ENCODE assay signal across 8 cellular contexts in genomic region chr12:117685115-117685926, GRCh38.
DNase-seq lines count a peak whose midpoint lies in the region; ATAC-seq and TF ChIP-seq lines count a peak whose summit lies in the region.

No MANE protein-coding gene starts in this region.

- H2BK120ac ChIP-seq in mesendoderm (ENCODE audit: low read depth, low read length): no peak overlapping the region

- no peak overlapping the region for H2AK5ac ChIP-seq in mesendoderm (ENCODE audit: low read length)

- no peak overlapping the region for H4K5ac ChIP-seq in mesendoderm (ENCODE audit: low read length)

- H3K4me1 ChIP-seq in mesendoderm (ENCODE audit: control insufficient read depth, low read depth, low read length): peaks cover 4% of the 10 kb centered on the region

- no peaks in the 10 kb centered on the region for H3K27me3 ChIP-seq in mesendoderm (ENCODE audit: insufficient read depth, low read length, poor library complexity)

- ATAC-seq in T-cell (replicated peaks in 1 of 4): no peak
- ATAC-seq in GM21447 (IDR thresholded peaks at IDR 0.05; ENCODE audit: unreplicated experiment): no peak
- ATAC-seq in HG03354 (IDR thresholded peaks at IDR 0.05; ENCODE audit: poor library complexity, severe bottlenecking, unreplicated experiment): no peak

- no peak overlapping the region for H4K8ac ChIP-seq in mesendoderm (ENCODE audit: low read depth, low read length)

- H3K27ac ChIP-seq in mesendoderm (ENCODE audit: low read depth, low read length): no peak overlapping the region

- no peak overlapping the region for H3K18ac ChIP-seq in mesendoderm (ENCODE audit: low read length)

- POLR2A ChIA-PET in T-cell (lab: Charles Lee): interaction anchor here in 1 of 2 donors (0.6 kb wide), 1 partner anchor 908 kb away, joined by 4 read pairs; no protein-coding TSS in a partner anchor

- H3K4me3 ChIP-seq in LNCaP clone FGC (ENCODE audit: low read depth, low read length) (peak overlapping the region; percentile 16; the same call in 1 of the 2 replicates), astrocyte of the cerebellum (ENCODE audit: low read depth, low read length) (no peak overlapping the region), mesendoderm (ENCODE audit: low read length) (no peak overlapping the region)

- H3K79me2 ChIP-seq in mesendoderm (ENCODE audit: control insufficient read depth, insufficient read depth, low read length): no peaks in the 10 kb centered on the region

- no peak overlapping the region for H3K23ac ChIP-seq in mesendoderm (ENCODE audit: low read length)

- DNase-seq in AG09319 (ENCODE audit: extremely low read depth, low read depth): peak; percentile 34
- DNase-seq in LNCaP clone FGC (ENCODE audit: low read depth): peak; percentile 65
- peak; percentile 59 for DNase-seq in astrocyte of the cerebellum (ENCODE audit: low read depth)
- peak; percentile 99 for DNase-seq in mesendoderm
- no peak for DNase-seq in T-cell
- DNase-seq in GM19238 (ENCODE audit: insufficient read length, low spot score): no peak

- H3K4ac ChIP-seq in mesendoderm (ENCODE audit: low read depth, low read length): peak overlapping the region; percentile 19

- H3K36me3 ChIP-seq in mesendoderm (ENCODE audit: control insufficient read depth, insufficient read depth, low read length): no peaks in the 10 kb centered on the region

- H3K9me3 Mint-ChIP-seq in T-cell: peaks cover 0 to 11% (median 4%) of the 10 kb centered on the region in 3 donors

- no peak overlapping the region for H3K4me2 ChIP-seq in mesendoderm (ENCODE audit: low read length)

- no peak overlapping the region for H3K27ac Mint-ChIP-seq in T-cell

- no peak overlapping the region for H3K4me3 Mint-ChIP-seq in T-cell

- WGBS in mesendoderm (ENCODE audit: extremely low coverage, insufficient coverage, low lambda C conversion rate): no CpG with 5 or more reads among the region's 13 CpGs

- H2BK15ac ChIP-seq in mesendoderm (replicated peaks; ENCODE audit: low read depth): no peak overlapping the region

- CTCF ChIA-PET in T-cell (lab: Charles Lee): no interaction called here

- no peak overlapping the region for H2BK5ac ChIP-seq in mesendoderm (ENCODE audit: low read length)

- TF ChIP-seq CTCF in AG09319 (IDR thresholded peaks at IDR 0.05; ENCODE audit: low read depth, low read length) (no peak), LNCaP clone FGC (IDR thresholded peaks at IDR 0.05; ENCODE audit: control insufficient read depth, extremely low read depth, insufficient read depth) (no peak), astrocyte of the cerebellum (IDR thresholded peaks at IDR 0.05; ENCODE audit: low read depth, low read length, missing control alignments) (no peak)

- H3K36me3 Mint-ChIP-seq in T-cell: no peaks in the 10 kb centered on the region

- H3K56ac ChIP-seq in mesendoderm (ENCODE audit: low read length): peak overlapping the region; percentile 45

- peaks cover 7 to 12% of the 10 kb centered on the region in 2 donors for H3K27me3 Mint-ChIP-seq in T-cell

- H3K4me1 Mint-ChIP-seq in T-cell: no peaks in the 10 kb centered on the region

- H3K9ac ChIP-seq in mesendoderm (ENCODE audit: low read length): peak overlapping the region; percentile 1

- in situ Hi-C loops in astrocyte of the cerebellum (cut with HindIII; ENCODE audit: low sequenced_read_pairs): no loop called here

- no peaks in the 10 kb centered on the region for H3K79me1 ChIP-seq in mesendoderm (ENCODE audit: low read length)

Comparison
In these comparisons a context has a peak if more than half of its experiments do, and no peak if none do; other contexts are left out.
1. DNase-seq: peak in AG09319 (single experiment), LNCaP clone FGC (single experiment), astrocyte of the cerebellum (single experiment) and mesendoderm (single experiment); none in T-cell (0 of 34) and GM19238 (single experiment).